Comparison of ENCODE assay signal across 15 cellular contexts in the genomic region with DNA sequence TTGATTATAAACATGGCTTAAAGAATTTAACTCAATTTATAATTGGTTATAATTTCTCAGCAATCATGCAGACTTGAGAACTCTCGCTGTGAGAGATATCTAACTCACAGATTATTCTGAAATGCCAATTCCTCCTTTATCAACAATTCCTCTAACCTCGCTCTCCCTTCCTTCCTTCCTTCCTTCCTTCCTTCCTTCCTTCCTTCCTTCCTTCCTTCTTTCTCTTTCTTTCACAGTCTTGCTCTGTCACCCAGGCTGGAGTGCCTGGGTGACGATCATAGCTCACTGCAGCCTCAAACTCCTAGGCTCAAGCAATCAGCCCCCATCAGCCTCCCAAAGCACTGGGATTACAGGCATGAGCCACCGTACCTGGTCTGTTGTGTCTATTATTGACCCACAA. TPM values are rescaled to one million over a fixed set of nuclear protein-coding genes. Genes with fewer than 3 reads are reported as not detected.
A peak's percentile ranks its signal among the peaks of the same experiment; 100 is the strongest.
DNase-seq lines count a peak whose midpoint lies in the region; ATAC-seq and TF ChIP-seq lines count a peak whose summit lies in the region.
"Had no signal": no experiment of that assay in that cellular context is flagged by ENCODE, and none has a peak within 500 bp of the region (broad histone marks: within the 10 kb centered on the region; RNA-seq: fewer than 3 reads in every experiment).

No MANE protein-coding gene starts in this region.

- no peak overlapping the region for H3K4me3 Mint-ChIP-seq in activated naive CD4-positive, alpha-beta T cell treated with anti-CD3 and anti-CD28 coated beads, Interleukin-2, amount 50 U/mL, for 24 hours
- no peak overlapping the region for H3K4me3 Mint-ChIP-seq in activated naive CD4-positive, alpha-beta T cell treated with anti-CD3 and anti-CD28 coated beads for 36 hours
- H3K4me3 Mint-ChIP-seq: activated CD8-positive, alpha-beta memory T cell treated with anti-CD3 and anti-CD28 coated beads, Interleukin-2, amount 10 ng/mL, durations not matched to agents 7 days and 5 days; T-helper 2 cell treated with Interferon-gamma antibody and Interleukin-4, amounts not matched to agents 5 μg/mL and 100 μg/mL, for 36 hours had no signal

- H3K27me3 ChIP-seq in OCI-LY1 (ENCODE audit: insufficient read depth, low read length) (no peaks in the 10 kb centered on the region), subcutaneous abdominal adipose tissue (ENCODE audit: control insufficient read depth in 5 of 5, insufficient read depth in 4 of 5, low read length in 5 of 5) (no peaks in the 10 kb centered on the region)
- H3K27me3 ChIP-seq: tibial nerve had no signal

- TF ChIP-seq CTCF in OCI-LY1 (IDR thresholded peaks at IDR 0.05; ENCODE audit: low read length): no peak

- H3K36me3 ChIP-seq in OCI-LY1 (ENCODE audit: insufficient read depth, low read length) (no peaks in the 10 kb centered on the region), subcutaneous abdominal adipose tissue (ENCODE audit: control insufficient read depth in 5 of 5, insufficient read depth in 5 of 5, low read length in 5 of 5) (no peaks in the 10 kb centered on the region)
- H3K36me3 ChIP-seq: tibial nerve had no signal

- no peaks in the 10 kb centered on the region for H3K27me3 Mint-ChIP-seq in activated naive CD4-positive, alpha-beta T cell treated with anti-CD3 and anti-CD28 coated beads, Interleukin-2, amount 50 U/mL, for 24 hours
- H3K27me3 Mint-ChIP-seq in activated naive CD4-positive, alpha-beta T cell treated with anti-CD3 and anti-CD28 coated beads for 36 hours (ENCODE audit: low read depth): no peaks in the 10 kb centered on the region
- H3K27me3 Mint-ChIP-seq: activated CD8-positive, alpha-beta memory T cell treated with anti-CD3 and anti-CD28 coated beads, Interleukin-2, amount 10 ng/mL, durations not matched to agents 7 days and 5 days had no signal

- peaks cover 18% of the 10 kb centered on the region for H3K4me1 Mint-ChIP-seq in activated naive CD4-positive, alpha-beta T cell treated with anti-CD3 and anti-CD28 coated beads, Interleukin-2, amount 50 U/mL, for 24 hours
- H3K4me1 Mint-ChIP-seq in activated naive CD4-positive, alpha-beta T cell treated with anti-CD3 and anti-CD28 coated beads for 36 hours (ENCODE audit: low read depth): peaks cover 14% of the 10 kb centered on the region

- no peaks in the 10 kb centered on the region for H3K9me3 Mint-ChIP-seq in activated naive CD4-positive, alpha-beta T cell treated with anti-CD3 and anti-CD28 coated beads, Interleukin-2, amount 50 U/mL, for 24 hours
- H3K9me3 Mint-ChIP-seq in activated naive CD4-positive, alpha-beta T cell treated with anti-CD3 and anti-CD28 coated beads for 36 hours: no peaks in the 10 kb centered on the region
- H3K9me3 Mint-ChIP-seq: T-helper 2 cell treated with Interferon-gamma antibody and Interleukin-4, amounts not matched to agents 5 μg/mL and 100 μg/mL, for 36 hours had no signal

- no peaks in the 10 kb centered on the region for H3F3A ChIP-seq in OCI-LY1 (ENCODE audit: insufficient read depth, low read length)

- H3K36me3 Mint-ChIP-seq in activated naive CD4-positive, alpha-beta T cell treated with anti-CD3 and anti-CD28 coated beads, Interleukin-2, amount 50 U/mL, for 24 hours: no peaks in the 10 kb centered on the region
- no peaks in the 10 kb centered on the region for H3K36me3 Mint-ChIP-seq in activated naive CD4-positive, alpha-beta T cell treated with anti-CD3 and anti-CD28 coated beads for 36 hours (ENCODE audit: low read depth)

- no peak overlapping the region for H3K4me2 ChIP-seq in OCI-LY1 (ENCODE audit: low read length)

- no peaks in the 10 kb centered on the region for H3K9me2 ChIP-seq in OCI-LY1 (ENCODE audit: low read depth, low read length)

- DNase-seq in activated naive CD4-positive, alpha-beta T cell treated with anti-CD3 and anti-CD28 coated beads for 36 hours: no peak
- DNase-seq in epithelial cell of prostate (ENCODE audit: low read depth, low spot score) (no peak), AG08396 (ENCODE audit: low spot score) (no peak), head of caudate nucleus (no peak)
- DNase-seq: activated CD4-positive, alpha-beta T cell treated with anti-CD3 and anti-CD28 coated beads for 1 hour; activated CD8-positive, alpha-beta memory T cell treated with anti-CD3 and anti-CD28 coated beads, Interleukin-2, amount 10 ng/mL, durations not matched to agents 7 days and 5 days; NCI-H1694; SHP77 treated with DMSO at 0.1 percent for 48 hours; small intestine had no signal

- intact Hi-C loops in activated naive CD4-positive, alpha-beta T cell treated with anti-CD3 and anti-CD28 coated beads for 36 hours (cut with micrococcal nuclease): no loop called here
- intact Hi-C loops in head of caudate nucleus (cut with DNase I): no loop called here

- no peak overlapping the region for H2AFZ ChIP-seq in OCI-LY1 (ENCODE audit: low read length)

- CTCF ChIA-PET in activated naive CD4-positive, alpha-beta T cell treated with anti-CD3 and anti-CD28 coated beads for 36 hours (lab: Charles Lee): no interaction called here

- H3K9me3 ChIP-seq in OCI-LY1 (ENCODE audit: low read length) (no peaks in the 10 kb centered on the region), subcutaneous abdominal adipose tissue (ENCODE audit: control insufficient read depth in 5 of 5, low read length in 5 of 5) (no peaks in the 10 kb centered on the region)
- H3K9me3 ChIP-seq: tibial nerve had no signal

- H3K4me3 ChIP-seq in OCI-LY1 (ENCODE audit: low read depth, low read length, poor library complexity, severe bottlenecking): no peak overlapping the region
- no peak overlapping the region for H3K4me3 ChIP-seq in subcutaneous abdominal adipose tissue (ENCODE audit: low read depth in 1 of 5, low read length in 5 of 5)
- H3K4me3 ChIP-seq: tibial nerve had no signal

- H3K27ac ChIP-seq in OCI-LY1 (ENCODE audit: low read depth, low read length, poor library complexity, severe bottlenecking) (peak overlapping the region; percentile 1), epithelial cell of prostate (peak overlapping the region; percentile 97), subcutaneous abdominal adipose tissue (ENCODE audit: low read depth, low read length) (peak overlapping the region; percentile 37)

- no peaks in the 10 kb centered on the region for H4K20me1 ChIP-seq in OCI-LY1 (ENCODE audit: insufficient read depth, low read length)

- H3K4me1 ChIP-seq in OCI-LY1 (ENCODE audit: insufficient read depth, low read length, severe bottlenecking) (peaks cover 36% of the 10 kb centered on the region), subcutaneous abdominal adipose tissue (ENCODE audit: control insufficient read depth in 5 of 5, insufficient read depth in 5 of 5, low read length in 5 of 5) (peaks cover 24 to 84% (median 75%) of the 10 kb centered on the region in 5 donors)

- no peaks in the 10 kb centered on the region; the same call in 1 of the 2 replicates for H3K79me2 ChIP-seq in OCI-LY1 (ENCODE audit: insufficient read depth, low read length)

- H3K9ac ChIP-seq in OCI-LY1 (ENCODE audit: low read length): no peak overlapping the region
- H3K9ac ChIP-seq in subcutaneous abdominal adipose tissue (ENCODE audit: low read length in 5 of 5): no peak overlapping the region

- no peak for ATAC-seq in GM21528 (IDR thresholded peaks at IDR 0.05; ENCODE audit: low FRiP score, unreplicated experiment)
- ATAC-seq: activated CD8-positive, alpha-beta memory T cell treated with anti-CD3 and anti-CD28 coated beads, Interleukin-2, amount 10 ng/mL, durations not matched to agents 7 days and 5 days had no signal

- peak overlapping the region; percentile 14 for H3K27ac Mint-ChIP-seq in activated naive CD4-positive, alpha-beta T cell treated with anti-CD3 and anti-CD28 coated beads, Interleukin-2, amount 50 U/mL, for 24 hours
- H3K27ac Mint-ChIP-seq in activated naive CD4-positive, alpha-beta T cell treated with anti-CD3 and anti-CD28 coated beads for 36 hours: no peak overlapping the region
- H3K27ac Mint-ChIP-seq: activated CD8-positive, alpha-beta memory T cell treated with anti-CD3 and anti-CD28 coated beads, Interleukin-2, amount 10 ng/mL, durations not matched to agents 7 days and 5 days; T-helper 2 cell treated with Interferon-gamma antibody and Interleukin-4, amounts not matched to agents 5 μg/mL and 100 μg/mL, for 36 hours had no signal

RNA-seq across cellular contexts. Expression of a gene that starts 42.4 kb away (rescaled TPM):
- total RNA-seq in activated naive CD4-positive, alpha-beta T cell treated with anti-CD3 and anti-CD28 coated beads for 36 hours: 1 to 10 TPM; 9.4 to 9.7 TPM

RNA-seq across cellular contexts. Expression of a gene that starts 44.5 kb away (rescaled TPM):
- total RNA-seq in activated naive CD4-positive, alpha-beta T cell treated with anti-CD3 and anti-CD28 coated beads for 36 hours: under 1 TPM; 0.17 to 0.19 TPM

Comparison
In these comparisons a context has a peak if more than half of its experiments do, and no peak if none do; other contexts are left out.
1. H3K27ac ChIP-seq: peak in every context shown above with its lines; median percentile 97 in epithelial cell of prostate; 37 in subcutaneous abdominal adipose tissue; 1 in OCI-LY1.